11 cellular contexts compared by ENCODE assay signal in genomic region chr1:110726755-110727154, GRCh38. TPM values are rescaled to one million over a fixed set of nuclear protein-coding genes. Genes with fewer than 3 reads are reported as not detected.
DNase-seq lines count a peak whose midpoint lies in the region; ATAC-seq and TF ChIP-seq lines count a peak whose summit lies in the region.
"Had no signal": no experiment of that assay in that cellular context is flagged by ENCODE, and none has a peak within 500 bp of the region (broad histone marks: within the 10 kb centered on the region; RNA-seq: fewer than 3 reads in every experiment).

No MANE protein-coding gene starts in this region.

- in situ Hi-C loops in KBM-7 (cut with MboI; ENCODE audit: low pct_unique_long_range_greater_than_20kb, low sequenced_read_pairs) = no loop called here

- no peak for TF ChIP-seq CTCF in BE2C (IDR thresholded peaks at IDR 0.05; ENCODE audit: low read depth, low read length)

- no peaks in the 10 kb centered on the region for H3K36me3 ChIP-seq in naive thymus-derived CD4-positive, alpha-beta T cell (ENCODE audit: control insufficient read depth in 2 of 3, insufficient read depth in 3 of 3, low read length in 3 of 3)
- no peaks in the 10 kb centered on the region for H3K36me3 ChIP-seq in BE2C

- peak overlapping the region; percentile 31 for H3K4me3 ChIP-seq in naive thymus-derived CD4-positive, alpha-beta T cell (ENCODE audit: low read length)
- no peak overlapping the region for H3K4me3 ChIP-seq in BE2C (ENCODE audit: low read depth, low read length)
- H3K4me3 ChIP-seq: GM23248, lung had no signal

- H3K36me3 Mint-ChIP-seq in activated CD4-positive, alpha-beta T cell treated with anti-CD3 and anti-CD28 coated beads, Interleukin-2, amount 10 ng/mL, durations not matched to agents 24 days and 14 days (ENCODE audit: low read depth) = no peaks in the 10 kb centered on the region
- H3K36me3 Mint-ChIP-seq in naive thymus-derived CD4-positive, alpha-beta T cell = no peaks in the 10 kb centered on the region

- H3K4me1 Mint-ChIP-seq in activated CD4-positive, alpha-beta T cell treated with anti-CD3 and anti-CD28 coated beads, Interleukin-2, amount 10 ng/mL, durations not matched to agents 24 days and 14 days = peaks cover 29% of the 10 kb centered on the region
- peaks cover 26 to 42% (median 32%) of the 10 kb centered on the region in 7 donors for H3K4me1 Mint-ChIP-seq in naive thymus-derived CD4-positive, alpha-beta T cell

- POLR2A ChIA-PET in naive thymus-derived CD4-positive, alpha-beta T cell (lab: Charles Lee) = interaction anchor here (1.1 to 1.2 kb wide), 2 partner anchors 8 to 12 kb away, joined by 4 to 5 read pairs; no protein-coding TSS in a partner anchor

- no peaks in the 10 kb centered on the region for H3K9me3 Mint-ChIP-seq in activated CD4-positive, alpha-beta T cell treated with anti-CD3 and anti-CD28 coated beads, Interleukin-2, amount 10 ng/mL, durations not matched to agents 24 days and 14 days
- no peaks in the 10 kb centered on the region for H3K9me3 Mint-ChIP-seq in naive thymus-derived CD4-positive, alpha-beta T cell

- peak overlapping the region; percentile 6 for H3K27ac Mint-ChIP-seq in activated CD4-positive, alpha-beta T cell treated with anti-CD3 and anti-CD28 coated beads, Interleukin-2, amount 10 ng/mL, durations not matched to agents 24 days and 14 days
- H3K27ac Mint-ChIP-seq in naive thymus-derived CD4-positive, alpha-beta T cell = peak overlapping the region; percentile 30 to 83 (median 68)

- H3K4me1 ChIP-seq in naive thymus-derived CD4-positive, alpha-beta T cell (ENCODE audit: control insufficient read depth in 2 of 2, insufficient read depth in 2 of 2, low read length in 2 of 2) = peaks cover 24 to 28% of the 10 kb centered on the region in 2 donors
- H3K4me1 ChIP-seq in BE2C = no peaks in the 10 kb centered on the region

- H3K27me3 Mint-ChIP-seq in activated CD4-positive, alpha-beta T cell treated with anti-CD3 and anti-CD28 coated beads, Interleukin-2, amount 10 ng/mL, durations not matched to agents 24 days and 14 days = no peaks in the 10 kb centered on the region
- H3K27me3 Mint-ChIP-seq in naive thymus-derived CD4-positive, alpha-beta T cell = no peaks in the 10 kb centered on the region

- H3K4me3 Mint-ChIP-seq in activated CD4-positive, alpha-beta T cell treated with anti-CD3 and anti-CD28 coated beads, Interleukin-2, amount 10 ng/mL, durations not matched to agents 24 days and 14 days = peak overlapping the region; percentile 35
- peak overlapping the region; percentile 6 to 88 (median 71) for H3K4me3 Mint-ChIP-seq in naive thymus-derived CD4-positive, alpha-beta T cell

- peak; percentile 60 for DNase-seq in activated CD4-positive, alpha-beta T cell treated with anti-CD3 and anti-CD28 coated beads, Interleukin-2, amount 10 ng/mL, durations not matched to agents 24 days and 14 days
- DNase-seq in activated CD4-positive, alpha-beta T cell treated with anti-CD3 and anti-CD28 coated beads, Interleukin-2, amount 50 U/mL, for 4 hours = no peak
- DNase-seq in naive thymus-derived CD4-positive, alpha-beta T cell = peak in 6 of 9 donors; percentile 8 to 48 (median 36)
- DNase-seq in BE2C (no peak), KBM-7 (no peak)
- DNase-seq in stimulated activated CD4-positive, alpha-beta T cell treated with anti-CD3 and anti-CD28 coated beads, Interleukin-4, amount 100 ng/mL, for 1 hour = no peak
- DNase-seq: GM23248; stimulated activated CD4-positive, alpha-beta T cell treated with anti-CD3 and anti-CD28 coated beads, Interleukin-15, amount 100 ng/mL, for 24 hours had no signal

- H3K27ac ChIP-seq in naive thymus-derived CD4-positive, alpha-beta T cell (ENCODE audit: low read depth, low read length) = peak overlapping the region; percentile 61
- H3K27ac ChIP-seq: GM23248 had no signal

- H3K27me3 ChIP-seq in naive thymus-derived CD4-positive, alpha-beta T cell (ENCODE audit: control insufficient read depth in 2 of 2, insufficient read depth in 2 of 2, low read length in 2 of 2) = no peaks in the 10 kb centered on the region
- no peaks in the 10 kb centered on the region for H3K27me3 ChIP-seq in BE2C

- H3K9me3 ChIP-seq in naive thymus-derived CD4-positive, alpha-beta T cell (ENCODE audit: control insufficient read depth in 2 of 3, low read length in 3 of 3) = no peaks in the 10 kb centered on the region
- H3K9me3 ChIP-seq in BE2C = no peaks in the 10 kb centered on the region

- CTCF ChIA-PET in naive thymus-derived CD4-positive, alpha-beta T cell (lab: Charles Lee) = interaction anchor here (1.4 kb wide), 1 partner anchor 107 kb away, joined by 4 read pairs; no protein-coding TSS in a partner anchor

- intact Hi-C loops in activated CD4-positive, alpha-beta T cell treated with anti-CD3 and anti-CD28 coated beads, Interleukin-2, amount 10 ng/mL, durations not matched to agents 24 days and 14 days (cut with micrococcal nuclease) = loop anchor here (5.0 kb wide), 1 partner anchor 49 kb away; no protein-coding TSS in a partner anchor
- intact Hi-C loops in naive thymus-derived CD4-positive, alpha-beta T cell (cut with micrococcal nuclease) = no loop called here

- ATAC-seq in GM21737 (IDR thresholded peaks at IDR 0.05; ENCODE audit: unreplicated experiment) = peak; percentile 82
- peak; percentile 78 for ATAC-seq in HG03575 (IDR thresholded peaks at IDR 0.05; ENCODE audit: extremely low read depth, insufficient number of reproducible peaks, low FRiP score, unreplicated experiment)
- peak; percentile 58 for ATAC-seq in naive thymus-derived CD4-positive, alpha-beta T cell

RNA-seq across cellular contexts. Expression of gene KCNA3, which starts 52.0 kb away (rescaled TPM):
- total RNA-seq in activated CD4-positive, alpha-beta T cell treated with anti-CD3 and anti-CD28 coated beads, Interleukin-2, amount 10 ng/mL, durations not matched to agents 24 days and 14 days = 26.9 and 29.5 TPM in 2 replicates
- 100 to 1,000 TPM in 3 of 5 experiments, 10 to 100 TPM in 2; 74.1 to 115 (median 108) TPM for total RNA-seq in naive thymus-derived CD4-positive, alpha-beta T cell
- polyA plus RNA-seq in naive thymus-derived CD4-positive, alpha-beta T cell = 100 to 1,000 TPM; 105 to 114 TPM
- polyA plus RNA-seq in BE2C (2012; ENCODE audit: insufficient read depth, insufficient read length, low read depth) = 25.2 TPM
- total RNA-seq: GM23248 had no signal
- polyA plus RNA-seq: GM23248 had no signal

Comparison
In these comparisons a context has a peak if more than half of its experiments do, and no peak if none do; other contexts are left out.
1. DNase-seq: peak in activated CD4-positive, alpha-beta T cell treated with anti-CD3 and anti-CD28 coated beads, Interleukin-2, amount 10 ng/mL, durations not matched to agents 24 days and 14 days (single experiment) and naive thymus-derived CD4-positive, alpha-beta T cell (6 of 9); none in activated CD4-positive, alpha-beta T cell treated with anti-CD3 and anti-CD28 coated beads, Interleukin-2, amount 50 U/mL, for 4 hours (0 of 2), BE2C (single experiment), stimulated activated CD4-positive, alpha-beta T cell treated with anti-CD3 and anti-CD28 coated beads, Interleukin-4, amount 100 ng/mL, for 1 hour (single experiment) and KBM-7 (single experiment).
2. Peak in every context shown above with its lines, with median percentiles within 50 percentile points of each other: ATAC-seq.